Comparison of ENCODE assay signal across 1 cellular context in genomic region chr2:128421861-128422311, GRCh38.
TF ChIP-seq lines count a peak whose summit lies in the region.

No MANE protein-coding gene starts in this region.

TF ChIP-seq in WTC11, 78 proteins besides CTCF, POLR2A, EP300 and RAD21 (continued from another document):
- TF ChIP-seq ERG (CRISPR knock-in tag; IDR thresholded peaks at IDR 0.05) (no peak), ZBTB43 (CRISPR knock-in tag; IDR thresholded peaks at IDR 0.05) (no peak), SP1 (CRISPR knock-in tag; conservative IDR thresholded peaks at IDR 0.05) (no peak), NR3C1 (CRISPR knock-in tag; conservative IDR thresholded peaks at IDR 0.05; ENCODE audit: low read depth) (no peak), IRF1 (CRISPR knock-in tag; IDR thresholded peaks at IDR 0.05) (no peak), CDX4 (CRISPR knock-in tag; IDR thresholded peaks at IDR 0.05; ENCODE audit: borderline replicate concordance) (no peak), ETV6 (CRISPR knock-in tag; IDR thresholded peaks at IDR 0.05) (no peak), STAT6 (CRISPR knock-in tag; conservative IDR thresholded peaks at IDR 0.05; ENCODE audit: low read depth) (no peak), TEAD4 (CRISPR knock-in tag; IDR thresholded peaks at IDR 0.05) (no peak), AFF4 (CRISPR knock-in tag; IDR thresholded peaks at IDR 0.05; ENCODE audit: borderline replicate concordance) (no peak), HMGA2 (CRISPR knock-in tag; IDR thresholded peaks at IDR 0.05) (no peak), GABPB1 (CRISPR knock-in tag; IDR thresholded peaks at IDR 0.05) (no peak), NFE2L1 (CRISPR knock-in tag; IDR thresholded peaks at IDR 0.05) (no peak), SMAD4 (CRISPR knock-in tag; IDR thresholded peaks at IDR 0.05) (no peak), ZSCAN18 (CRISPR knock-in tag; IDR thresholded peaks at IDR 0.05) (no peak), PRRX2 (CRISPR knock-in tag; IDR thresholded peaks at IDR 0.05) (no peak), ATF1 (CRISPR knock-in tag; IDR thresholded peaks at IDR 0.05) (no peak), TP53 (CRISPR knock-in tag; IDR thresholded peaks at IDR 0.05) (no peak)
TF ChIP-seq in WTC11: peak in this region for 0.
